Comparison of ENCODE assay signal across 20 cellular contexts in genomic region chr15:91890614-91891013, GRCh38. TPM values are rescaled to one million over a fixed set of nuclear protein-coding genes. Genes with fewer than 3 reads are reported as not detected.
DNase-seq lines count a peak whose midpoint lies in the region; ATAC-seq and TF ChIP-seq lines count a peak whose summit lies in the region.
"Had no signal": no experiment of that assay in that cellular context is flagged by ENCODE, and none has a peak within 500 bp of the region (broad histone marks: within the 10 kb centered on the region; RNA-seq: fewer than 3 reads in every experiment).

No MANE protein-coding gene starts in this region.

- POLR2A ChIA-PET in Panc1 (lab: Charles Lee) = interaction anchor here (0.5 to 0.6 kb wide), 3 partner anchors 73 to 988 kb away, joined by 3 to 7 read pairs (median 5); no protein-coding TSS in a partner anchor

- in situ Hi-C loops in Panc1 (cut with HindIII; ENCODE audit: low pct_unique_long_range_greater_than_20kb, low sequenced_read_pairs) = no loop called here

- BruUV-seq in Panc1 (replicated peaks; lab: Mats Ljungman, UMichigan) = no TSS peak

- H3K4me1 ChIP-seq in Panc1 (ENCODE audit: control insufficient read depth, insufficient read depth, low read length) (peaks cover 4% of the 10 kb centered on the region), tibial nerve (peaks cover 0 to 56% (median 20%) of the 10 kb centered on the region in 4 donors)

- H3K9me3 ChIP-seq in Panc1 (ENCODE audit: control insufficient read depth, insufficient read depth, low read depth, low read length) = peaks cover 3% of the 10 kb centered on the region; the same call in 1 of the 2 replicates
- no peaks in the 10 kb centered on the region for H3K9me3 ChIP-seq in tibial nerve
- H3K9me3 ChIP-seq: BLaER1, neutrophil had no signal

- H3K36me3 ChIP-seq in Panc1 (ENCODE audit: control insufficient read depth, insufficient read depth, low read length) (no peaks in the 10 kb centered on the region), tibial nerve (no peaks in the 10 kb centered on the region)
- H3K36me3 ChIP-seq: BLaER1, brain microvascular endothelial cell had no signal

- ATAC-seq in Panc1 (peak; percentile 87), HG02840 (IDR thresholded peaks at IDR 0.05; ENCODE audit: low FRiP score, unreplicated experiment) (no peak)
- ATAC-seq: K562; stimulated activated memory B cell treated with anti-CD40 and anti-IgM and Interleukin-4, amounts not matched to agents 10 μg/mL and 1 μg/mL and 100 μg/mL, for 72 hours; WTC11 had no signal

- TF ChIP-seq CTCF in Panc1 (IDR thresholded peaks at IDR 0.05) (no peak), tibial nerve (IDR thresholded peaks at IDR 0.05) (no peak)

- intact Hi-C loops in Panc1 (cut with micrococcal nuclease; ENCODE audit: unreplicated experiment) = no loop called here

- no peak for TF ChIP-seq POLR2A in tibial nerve (IDR thresholded peaks at IDR 0.05)

- WGBS in tibial nerve, 2 donors = 81 to 83% methylated on average over 2 of the region's 2 CpGs

- H3K4me3 ChIP-seq in Panc1 (ENCODE audit: low read depth in 2 of 2, low read length in 2 of 2) = no peak overlapping the region
- no peak overlapping the region for H3K4me3 ChIP-seq in tibial nerve
- H3K4me3 ChIP-seq: BLaER1, K562 had no signal

- DNase-seq in GM03348 (ENCODE audit: low spot score) (peak; percentile 36), Panc1 (ENCODE audit: low read depth, low spot score) (no peak), pons (ENCODE audit: low spot score) (peak; percentile 34), DMS114 treated with DMSO at 0.1 percent for 48 hours (lab: John Stamatoyannopoulos, UW; ENCODE audit: unreplicated experiment) (no peak), NCI-H345 treated with DMSO at 0.1 percent for 48 hours (lab: John Stamatoyannopoulos, UW; ENCODE audit: unreplicated experiment) (no peak), tibial nerve (ENCODE audit: low spot score in 2 of 2) (no peak)
- DNase-seq: activated naive CD4-positive, alpha-beta T cell treated with anti-CD3 and anti-CD28 coated beads, Interleukin-2, amount 10 ng/mL, durations not matched to agents 7 days and 5 days; brain microvascular endothelial cell; DMS79 treated with DMSO at 0.1 percent for 48 hours; effector CD8-positive, alpha-beta T cell; H7; NCI-H446; SW 1271 had no signal

- no peaks in the 10 kb centered on the region for H3K27me3 ChIP-seq in Panc1 (ENCODE audit: control insufficient read depth, insufficient read depth, low read length)
- H3K27me3 ChIP-seq in tibial nerve = no peaks in the 10 kb centered on the region
- H3K27me3 ChIP-seq: BLaER1, brain microvascular endothelial cell, neutrophil had no signal

- H3K27ac ChIP-seq in Panc1 (ENCODE audit: low read length) = no peak overlapping the region
- peak overlapping the region; percentile 39 for H3K27ac ChIP-seq in cingulate gyrus (ENCODE audit: low read depth, low read length)
- H3K27ac ChIP-seq in tibial nerve = no peak overlapping the region
- H3K27ac ChIP-seq: BLaER1, brain microvascular endothelial cell, neutrophil had no signal

- CTCF ChIA-PET in Panc1 (lab: Charles Lee) = interaction anchor here (1.0 kb wide), 1 partner anchor 23 kb away, joined by 8 read pairs; no protein-coding TSS in a partner anchor

- TF ChIP-seq EP300 in tibial nerve (IDR thresholded peaks at IDR 0.05) = no peak

RNA-seq across cellular contexts. Expression of gene SLCO3A1, which starts 37.1 kb away (rescaled TPM):
- total RNA-seq in Panc1 (2021; ENCODE audit: unreplicated experiment) = 20.6 TPM
- polyA plus RNA-seq in Panc1 (2012; ENCODE audit: insufficient read length) = 15.6 TPM
- total RNA-seq in tibial nerve = 10 to 100 TPM; 13.8 to 20.2 (median 14.3) TPM

Comparison
In these comparisons a context has a peak if more than half of its experiments do, and no peak if none do; other contexts are left out.
1. DNase-seq: peak in GM03348 (single experiment) and pons (single experiment); none in Panc1 (single experiment), DMS114 treated with DMSO at 0.1 percent for 48 hours (single experiment), NCI-H345 treated with DMSO at 0.1 percent for 48 hours (single experiment) and tibial nerve (0 of 2).